ENCODE assay signal across 14 cellular contexts in the genomic region with DNA sequence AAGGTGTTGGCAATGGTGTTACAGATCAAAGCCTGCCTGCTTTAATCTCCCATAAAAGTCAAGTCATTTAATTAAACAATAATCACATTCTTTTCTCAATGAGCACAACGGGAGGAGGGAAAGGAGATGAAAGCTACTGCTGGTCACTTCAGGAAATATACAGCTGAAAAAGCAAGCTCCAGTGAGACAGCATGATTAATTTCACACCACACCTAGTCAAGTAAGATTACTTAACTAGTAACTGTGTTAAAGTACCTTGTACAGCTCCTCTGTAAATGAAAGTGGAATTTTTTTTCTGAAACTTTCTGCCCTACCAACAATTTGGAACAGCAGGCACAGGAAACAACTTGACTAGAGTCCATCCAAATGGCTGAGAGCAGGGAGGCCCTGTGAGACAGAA. TPM values are rescaled to one million over a fixed set of nuclear protein-coding genes. Genes with fewer than 3 reads are reported as not detected.
"Had no signal": no experiment of that assay in that cellular context is flagged by ENCODE, and none has a peak within 500 bp of the region (broad histone marks: within the 10 kb centered on the region; RNA-seq: fewer than 3 reads in every experiment).

No MANE protein-coding gene starts in this region.

- H3K9me3 ChIP-seq: ascending aorta, tibial artery had no signal

- FAIRE-seq: colon, TTC549 had no signal

- H3K4me3 ChIP-seq: ascending aorta, cardiac muscle cell, hepatocyte, tibial artery had no signal

- H3K27me3 ChIP-seq: ascending aorta, cardiac muscle cell, hepatocyte, tibial artery had no signal

- DNase-seq: activated gamma-delta T cell treated with Interleukin-2 at 50 U/mL for 16 hours; activated naive CD8-positive, alpha-beta T cell treated with anti-CD3 and anti-CD28 coated beads, Interleukin-2, amount 10 ng/mL, durations not matched to agents 7 days and 5 days; activated T-cell treated with anti-CD3 and anti-CD28 coated beads, Interleukin-2, amount 50 U/mL, for 4 hours; SIG-M5; stimulated activated CD4-positive, alpha-beta T cell treated with anti-CD3 and anti-CD28 coated beads, Interleukin-4, amount 100 ng/mL, for 24 hours; stimulated activated naive CD8-positive, alpha-beta T cell treated with anti-CD3 and anti-CD28 coated beads, Interleukin-15, amount 100 ng/mL, for 72 hours; T-helper 17 cell; tibial artery had no signal

- H3K4me3 Mint-ChIP-seq: activated naive CD8-positive, alpha-beta T cell treated with anti-CD3 and anti-CD28 coated beads, Interleukin-2, amount 10 ng/mL, durations not matched to agents 7 days and 5 days; activated T-cell treated with anti-CD3 and anti-CD28 coated beads, Interleukin-2, amount 50 U/mL, for 4 hours; natural killer cell treated with Interleukin-12 subunit alpha and Interleukin-12 subunit beta and Interleukin-15 and Interleukin-18, amount 100 ng/mL, for 72 hours; stimulated activated naive CD8-positive, alpha-beta T cell treated with anti-CD3 and anti-CD28 coated beads, Interleukin-15, amount 100 ng/mL, for 72 hours; T-helper 17 cell had no signal

- H3K27ac ChIP-seq: ascending aorta, cardiac muscle cell, hepatocyte, tibial artery had no signal

- ATAC-seq: activated T-cell treated with anti-CD3 and anti-CD28 coated beads, Interleukin-2, amount 50 U/mL, for 4 hours; stimulated activated naive CD8-positive, alpha-beta T cell treated with anti-CD3 and anti-CD28 coated beads, Interleukin-15, amount 100 ng/mL, for 72 hours; T-helper 17 cell had no signal

- H3K27me3 Mint-ChIP-seq: activated naive CD8-positive, alpha-beta T cell treated with anti-CD3 and anti-CD28 coated beads, Interleukin-2, amount 10 ng/mL, durations not matched to agents 7 days and 5 days; natural killer cell treated with Interleukin-12 subunit alpha and Interleukin-12 subunit beta and Interleukin-15 and Interleukin-18, amount 100 ng/mL, for 72 hours; stimulated activated naive CD8-positive, alpha-beta T cell treated with anti-CD3 and anti-CD28 coated beads, Interleukin-15, amount 100 ng/mL, for 72 hours; T-helper 17 cell had no signal

- H3K4me1 ChIP-seq: ascending aorta had no signal

- H3K9me3 Mint-ChIP-seq: activated naive CD8-positive, alpha-beta T cell treated with anti-CD3 and anti-CD28 coated beads, Interleukin-2, amount 10 ng/mL, durations not matched to agents 7 days and 5 days; activated T-cell treated with anti-CD3 and anti-CD28 coated beads, Interleukin-2, amount 50 U/mL, for 4 hours; natural killer cell treated with Interleukin-12 subunit alpha and Interleukin-12 subunit beta and Interleukin-15 and Interleukin-18, amount 100 ng/mL, for 72 hours; stimulated activated naive CD8-positive, alpha-beta T cell treated with anti-CD3 and anti-CD28 coated beads, Interleukin-15, amount 100 ng/mL, for 72 hours had no signal

- H3K27ac Mint-ChIP-seq: activated naive CD8-positive, alpha-beta T cell treated with anti-CD3 and anti-CD28 coated beads, Interleukin-2, amount 10 ng/mL, durations not matched to agents 7 days and 5 days; stimulated activated naive CD8-positive, alpha-beta T cell treated with anti-CD3 and anti-CD28 coated beads, Interleukin-15, amount 100 ng/mL, for 72 hours had no signal

RNA-seq across cellular contexts. Expression of a gene that starts 56.8 kb away (rescaled TPM):
- polyA plus RNA-seq: cardiac muscle cell had no signal
